Comparison of ENCODE assay signal across 8 cellular contexts in genomic region chr1:31064115-31064514, GRCh38. TPM values are rescaled to one million over a fixed set of nuclear protein-coding genes. Genes with fewer than 3 reads are reported as not detected.
A peak's percentile ranks its signal among the peaks of the same experiment; 100 is the strongest.
DNase-seq lines count a peak whose midpoint lies in the region; ATAC-seq and TF ChIP-seq lines count a peak whose summit lies in the region.

No MANE protein-coding gene starts in this region.

- H3K27me3 ChIP-seq in BJ (ENCODE audit: control insufficient read depth, insufficient read depth, low read length): no peaks in the 10 kb centered on the region
- no peaks in the 10 kb centered on the region for H3K27me3 ChIP-seq in duodenal mucosa (ENCODE audit: control insufficient read depth in 1 of 2, insufficient read depth in 2 of 2, low read length in 2 of 2)

- peak overlapping the region; percentile 72 for H3K4me3 ChIP-seq in BJ (ENCODE audit: low read depth, low read length)
- H3K4me3 ChIP-seq in duodenal mucosa (ENCODE audit: low read depth in 1 of 2, low read length in 2 of 2): peak overlapping the region; percentile 90 to 99

- CTCF ChIA-PET in BJ (lab: Yijun Ruan, JAX): interaction anchor here (0.6 to 2.0 kb wide), 3 partner anchors 15 to 135 kb away, joined by 3 to 6 read pairs (median 3); no protein-coding TSS in a partner anchor

- peak overlapping the region; percentile 100 for H3K27ac Mint-ChIP-seq in nephron

- H3K9ac ChIP-seq in duodenal mucosa (ENCODE audit: low read depth in 1 of 2, low read length in 2 of 2): peak overlapping the region; percentile 91 to 98

- H3K4me3 Mint-ChIP-seq in nephron: peak overlapping the region; percentile 99 to 100 (median 100)

- peaks cover 24 to 36% of the 10 kb centered on the region in 2 donors for H3K4me1 ChIP-seq in duodenal mucosa (ENCODE audit: control insufficient read depth in 1 of 2, insufficient read depth in 2 of 2, low read length in 2 of 2)

- no peak for ATAC-seq in HG02973 (IDR thresholded peaks at IDR 0.05; ENCODE audit: unreplicated experiment)

- DNase-seq in BJ (ENCODE audit: low read depth) (no peak), M059J (ENCODE audit: low read depth) (peak; percentile 40), NOMO-1 treated with DMSO at 0.1 percent for 48 hours (lab: John Stamatoyannopoulos, UW; ENCODE audit: unreplicated experiment) (no peak), NCI-H2196 treated with DMSO at 0.1 percent for 48 hours (lab: John Stamatoyannopoulos, UW; ENCODE audit: unreplicated experiment) (no peak), NCI-H1105 (lab: John Stamatoyannopoulos, UW) (no peak)

- no peak for TF ChIP-seq CTCF in BJ (IDR thresholded peaks at IDR 0.05; ENCODE audit: insufficient read depth, low read depth, low read length)
- no peak for TF ChIP-seq CTCF in nephron (IDR thresholded peaks at IDR 0.05; ENCODE audit: unreplicated experiment in 3 of 3)

- peaks cover 24% of the 10 kb centered on the region for H3K4me1 Mint-ChIP-seq in nephron

- H3K36me3 ChIP-seq in BJ (ENCODE audit: control insufficient read depth, insufficient read depth, low read length): peaks cover 3% of the 10 kb centered on the region
- H3K36me3 ChIP-seq in duodenal mucosa (ENCODE audit: control insufficient read depth in 1 of 2, insufficient read depth in 2 of 2, low read length in 2 of 2): peaks cover 0 to 3% of the 10 kb centered on the region in 2 donors

- H3K36me3 Mint-ChIP-seq in nephron (ENCODE audit: low read depth): peaks cover 7% of the 10 kb centered on the region

- H3K27ac ChIP-seq in duodenal mucosa (ENCODE audit: low read depth, low read length): no peak overlapping the region

- POLR2A ChIA-PET in BJ (lab: Charles Lee): no interaction called here

- no peaks in the 10 kb centered on the region for H3K9me3 Mint-ChIP-seq in nephron

- H3K9me3 ChIP-seq in duodenal mucosa (ENCODE audit: control insufficient read depth in 1 of 2, low read length in 2 of 2): no peaks in the 10 kb centered on the region

- no peaks in the 10 kb centered on the region for H3K27me3 Mint-ChIP-seq in nephron (ENCODE audit: low read depth)

RNA-seq across cellular contexts. Expression of gene PUM1, which starts 1.4 kb away (rescaled TPM):
- polyA plus RNA-seq in BJ (2011; rRNA removed): 59.4 and 66.9 TPM in 2 replicates
- 191 and 238 TPM in 2 replicates for polyA minus RNA-seq in BJ (2011; rRNA and poly(A)+ RNA removed)
- 38.6 and 60.2 TPM in 2 replicates for total RNA-seq in M059J (2014; rRNA removed; shearing (Covaris generic))
